In genomic region chr5:8940934-8941333, GRCh38 we compare ENCODE assay signal across 35 cellular contexts.
"Had no signal": no experiment of that assay in that cellular context is flagged by ENCODE, and none has a peak within 500 bp of the region (broad histone marks: within the 10 kb centered on the region; RNA-seq: fewer than 3 reads in every experiment).

No MANE protein-coding gene starts in this region.

- DNase-seq: MG63, MM.1S, MV-4-11, NCI-H1048, NCI-H1092, NCI-H1092 treated with DMSO at 0.1 percent for 48 hours, NCI-H1105, NCI-H1105 treated with DMSO at 0.1 percent for 48 hours, NCI-H1417, NCI-H1417 treated with DMSO at 0.1 percent for 48 hours, NCI-H1436, NCI-H1436 treated with DMSO at 0.1 percent for 48 hours, NCI-H146, NCI-H1694, NCI-H1694 treated with DMSO at 0.1 percent for 48 hours, NCI-H187, NCI-H187 treated with DMSO at 0.1 percent for 48 hours, NCI-H1930, NCI-H2029, NCI-H2029 treated with DMSO at 0.1 percent for 48 hours, NCI-H2081, NCI-H2081 treated with DMSO at 0.1 percent for 48 hours, NCI-H2107, NCI-H2171, NCI-H2171 treated with DMSO at 0.1 percent for 48 hours, NCI-H2227 treated with DMSO at 0.1 percent for 48 hours, NCI-H226, NCI-H345, NCI-H446, NCI-H446 treated with DMSO at 0.1 percent for 48 hours, NCI-H510A, NCI-H510A treated with DMSO at 0.1 percent for 48 hours, NCI-H524, NCI-H524 treated with DMSO at 0.1 percent for 48 hours, NCI-H526 had no signal

- H3K36me3 ChIP-seq: MG63 had no signal

- H3K27me3 ChIP-seq: MG63 had no signal

- H3K4me3 ChIP-seq: MG63 had no signal
